Comparison of ENCODE assay signal across 10 cellular contexts in genomic region chr14:64725879-64726584, GRCh38. TPM values are rescaled to one million over a fixed set of nuclear protein-coding genes. Genes with fewer than 3 reads are reported as not detected.
DNase-seq lines count a peak whose midpoint lies in the region; ATAC-seq, FAIRE-seq and TF ChIP-seq lines count a peak whose summit lies in the region.
"Had no signal": no experiment of that assay in that cellular context is flagged by ENCODE, and none has a peak within 500 bp of the region (broad histone marks: within the 10 kb centered on the region; RNA-seq: fewer than 3 reads in every experiment).

No MANE protein-coding gene starts in this region.

- no peak for FAIRE-seq in pancreas (lab: Jason Lieb, UNC)
- FAIRE-seq: D721Med had no signal

- no peaks in the 10 kb centered on the region for H3K9me2 ChIP-seq in PC-9 (ENCODE audit: insufficient read depth)

- H3K36me3 ChIP-seq in Caco-2 (ENCODE audit: control insufficient read depth, insufficient read depth, low read length) (peaks cover 12% of the 10 kb centered on the region), PC-9 (ENCODE audit: low read depth) (peaks cover 17% of the 10 kb centered on the region; the same call in 1 of the 2 replicates), pancreas (peaks cover 0 to 27% (median 4%) of the 10 kb centered on the region in 3 donors)

- intact Hi-C loops in Caco-2 (cut with micrococcal nuclease; ENCODE audit: unreplicated experiment) (loop anchor here (2.0 kb wide), 1 partner anchor 19 kb away; no protein-coding TSS in a partner anchor), PC-9 (cut with micrococcal nuclease; ENCODE audit: unreplicated experiment) (loop anchor here (1.0 to 2.0 kb wide), 3 partner anchors 23 to 55 kb away; no protein-coding TSS in a partner anchor), dorsolateral prefrontal cortex (cut with DNase I) (no loop called here), pancreas (cut with DNase I) (no loop called here)

- BruUV-seq in Caco-2 (replicated peaks; lab: Mats Ljungman, UMichigan) (no TSS peak), PC-9 (replicated peaks; lab: Mats Ljungman, UMichigan) (no TSS peak)

- TF ChIP-seq CTCF in Caco-2 (IDR thresholded peaks at IDR 0.05; ENCODE audit: insufficient read depth in 1 of 2, low read depth in 1 of 2, low read length in 1 of 2, severe bottlenecking in 1 of 2, unreplicated experiment in 1 of 2) (no peak), PC-9 (conservative IDR thresholded peaks at IDR 0.05) (no peak), dorsolateral prefrontal cortex (IDR thresholded peaks at IDR 0.05 in 54 of 56, conservative IDR thresholded peaks at IDR 0.05 in 2 of 56; ENCODE audit: low read depth in 1 of 56, partially characterized antibody in 56 of 56) (no peak), pancreas (IDR thresholded peaks at IDR 0.05) (no peak)

- no peak for DNase-seq in Caco-2
- no peak for DNase-seq in PC-9
- peak in 1 of 10 donors; percentile 15 for DNase-seq in dorsolateral prefrontal cortex
- peak in 1 of 6 donors; percentile 23 for DNase-seq in pancreas
- no peak for DNase-seq in pons (ENCODE audit: low spot score)
- no peak for DNase-seq in activated CD4-positive, alpha-beta T cell treated with anti-CD3 and anti-CD28 coated beads for 48 hours
- DNase-seq in T-helper 2 cell, result no peak
- DNase-seq in ecto neural progenitor cell (ENCODE audit: low spot score), result no peak
- DNase-seq: left lung had no signal

- H3K79me2 ChIP-seq in PC-9 (ENCODE audit: low read depth), result peaks cover 62% of the 10 kb centered on the region

- POLR2A ChIA-PET in Caco-2 (lab: Charles Lee) (interaction anchor here (0.5 kb wide), 1 partner anchor 216 kb away, joined by 3 read pairs; no protein-coding TSS in a partner anchor), PC-9 (lab: Charles Lee; ENCODE audit: unreplicated experiment) (interaction anchor here (0.5 to 0.6 kb wide), 2 partner anchors 23 to 186 kb away, joined by 4 read pairs; partner anchors contain the start of gene HSPA2)

- H3K4me3 Mint-ChIP-seq in Caco-2 (ENCODE audit: unreplicated experiment), result no peak overlapping the region

- H2AFZ ChIP-seq in PC-9, result no peak overlapping the region

- H3K4me1 ChIP-seq in Caco-2, result peaks cover 54% of the 10 kb centered on the region
- H3K4me1 ChIP-seq in PC-9 (replicated peaks; ENCODE audit: insufficient read depth), result peaks cover 61% of the 10 kb centered on the region
- peaks cover 30 to 61% (median 46%) of the 10 kb centered on the region in 3 donors for H3K4me1 ChIP-seq in pancreas

- peaks cover 56% of the 10 kb centered on the region for H3K36me3 Mint-ChIP-seq in Caco-2 (ENCODE audit: insufficient read depth, unreplicated experiment)

- peak overlapping the region; percentile 53 for H3K27ac ChIP-seq in PC-9
- peak overlapping the region in 55 of 59 donors; percentile 26 to 99 (median 79) for H3K27ac ChIP-seq in dorsolateral prefrontal cortex
- H3K27ac ChIP-seq in pancreas, result peak overlapping the region; percentile 4 to 78 (median 44)
- H3K27ac ChIP-seq: left lung had no signal

- WGBS in pancreas, 2 donors, result 59 to 70% methylated on average over 6 of the region's 6 CpGs

- H3K27me3 ChIP-seq in Caco-2 (replicated peaks; ENCODE audit: control insufficient read depth, insufficient read depth, low read length), result no peaks in the 10 kb centered on the region
- no peaks in the 10 kb centered on the region for H3K27me3 ChIP-seq in PC-9 (ENCODE audit: insufficient read depth, low read depth)
- no peaks in the 10 kb centered on the region for H3K27me3 ChIP-seq in dorsolateral prefrontal cortex
- H3K27me3 ChIP-seq in pancreas, result no peaks in the 10 kb centered on the region
- H3K27me3 ChIP-seq: left lung had no signal

- CTCF ChIA-PET in Caco-2 (lab: Charles Lee), result interaction anchor here (0.5 to 1.6 kb wide), 6 partner anchors 9 to 87 kb away, joined by 3 to 5 read pairs (median 3); no protein-coding TSS in a partner anchor
- CTCF ChIA-PET in PC-9 (lab: Charles Lee), result no interaction called here

- H4K20me1 ChIP-seq in PC-9 (ENCODE audit: insufficient read depth), result no peaks in the 10 kb centered on the region

- H3F3A ChIP-seq in PC-9 (ENCODE audit: insufficient read depth, low read depth), result peaks cover 19% of the 10 kb centered on the region

- H3K27me3 Mint-ChIP-seq in Caco-2 (ENCODE audit: insufficient read depth, unreplicated experiment), result no peaks in the 10 kb centered on the region

- H3K9me3 Mint-ChIP-seq in Caco-2 (ENCODE audit: unreplicated experiment), result no peaks in the 10 kb centered on the region

- peaks cover 26% of the 10 kb centered on the region for H3K4me1 Mint-ChIP-seq in Caco-2 (ENCODE audit: low read depth, unreplicated experiment)

- H3K4me3 ChIP-seq in Caco-2 (ENCODE audit: low read depth, low read length), result no peak overlapping the region
- H3K4me3 ChIP-seq in PC-9, result no peak overlapping the region
- peak overlapping the region in 1 of 59 donors; percentile 27 for H3K4me3 ChIP-seq in dorsolateral prefrontal cortex
- H3K4me3 ChIP-seq in pancreas, result no peak overlapping the region
- H3K4me3 ChIP-seq: left lung had no signal

- peak overlapping the region; percentile 72 for H3K27ac Mint-ChIP-seq in Caco-2 (ENCODE audit: unreplicated experiment)

- ATAC-seq in pancreas, result no peak

- H3K4me2 ChIP-seq in PC-9, result peak overlapping the region; percentile 66

- no peaks in the 10 kb centered on the region for H3K9me3 ChIP-seq in Caco-2
- H3K9me3 ChIP-seq in PC-9 (ENCODE audit: insufficient read depth, low read depth), result no peaks in the 10 kb centered on the region
- H3K9me3 ChIP-seq in pancreas, result no peaks in the 10 kb centered on the region
- H3K9me3 ChIP-seq: left lung had no signal

RNA-seq across cellular contexts. Expression of gene PLEKHG3, which starts 21.8 kb away (rescaled TPM):
- total RNA-seq in Caco-2 (2022) (85.9 and 90.8 TPM in 2 replicates), PC-9 (2021) (59.3 and 61.7 TPM in 2 replicates), dorsolateral prefrontal cortex (100 to 1,000 TPM in 43 of 120 experiments, 10 to 100 TPM in 77; 27.1 to 361 (median 85.0) TPM), pancreas (10 to 100 TPM; 33.3 to 60.7 (median 41.0) TPM)
- polyA plus RNA-seq in pancreas, result 10 to 100 TPM; 33.8 to 42.0 TPM

Comparison
In these comparisons a context has a peak if more than half of its experiments do, and no peak if none do; other contexts are left out.
1. intact Hi-C loops: an anchor here in Caco-2 (2.0 kb wide) and PC-9 (1.0 to 2.0 kb wide); none called in dorsolateral prefrontal cortex and pancreas.